Comparison of ENCODE assay signal across 8 cellular contexts in the genomic region with DNA sequence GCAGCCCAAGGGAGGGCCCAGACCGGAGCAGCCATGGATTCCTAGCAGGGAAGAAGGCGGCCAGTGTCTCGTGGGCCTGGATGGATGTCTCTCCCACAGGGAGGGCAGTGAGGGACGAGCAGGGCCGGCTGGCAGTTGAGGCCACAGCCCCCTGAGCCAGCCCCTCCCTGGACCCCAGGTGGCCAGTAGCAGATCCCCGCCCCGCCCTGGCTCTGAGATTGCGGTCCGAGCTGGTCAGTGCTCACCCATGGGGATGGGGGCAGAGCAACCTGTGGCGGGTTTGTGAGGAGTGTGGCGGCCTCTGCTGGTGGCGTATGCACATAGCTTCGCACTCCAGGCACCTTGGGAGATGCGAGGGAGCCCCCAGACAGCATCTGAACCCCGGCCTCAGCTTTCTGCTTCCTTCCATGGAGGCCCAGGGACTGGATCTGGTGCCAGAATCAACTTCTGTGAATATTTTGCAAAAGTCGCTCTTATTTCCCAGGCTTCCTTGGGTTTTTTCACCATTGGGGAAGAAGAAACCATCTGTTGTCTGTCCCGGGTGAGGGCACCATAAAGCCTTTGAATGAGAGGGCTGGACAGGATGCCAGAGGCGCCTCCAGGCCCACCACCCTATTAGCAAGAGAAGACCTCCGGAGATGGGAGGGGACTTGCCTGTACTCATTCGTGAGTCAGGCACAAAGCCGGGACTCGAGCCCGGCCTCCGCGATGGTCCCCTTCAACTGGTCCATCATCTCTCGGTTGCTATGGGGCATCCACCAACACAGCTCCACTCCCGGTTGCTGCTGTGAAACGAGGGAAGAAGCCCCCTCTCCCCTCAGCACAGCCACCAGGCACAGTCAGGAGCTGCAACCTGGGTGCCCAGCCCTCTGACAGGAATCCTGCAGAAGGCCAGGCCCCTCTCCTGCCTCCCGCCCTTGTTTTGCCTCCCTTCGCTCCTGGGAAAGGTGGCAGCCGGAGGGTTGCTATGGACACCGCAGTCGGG. TPM values are rescaled to one million over a fixed set of nuclear protein-coding genes. Genes with fewer than 3 reads are reported as not detected.
DNase-seq lines count a peak whose midpoint lies in the region; ATAC-seq and TF ChIP-seq lines count a peak whose summit lies in the region.

No MANE protein-coding gene starts in this region.

- TF ChIP-seq CTCF in dorsolateral prefrontal cortex (IDR thresholded peaks at IDR 0.05 in 54 of 56, conservative IDR thresholded peaks at IDR 0.05 in 2 of 56; ENCODE audit: low read depth in 1 of 56, partially characterized antibody in 56 of 56) = peak; percentile 54 to 97 (median 92)

- peak overlapping the region in 26 of 59 donors; percentile 6 to 47 (median 32) for H3K4me3 ChIP-seq in dorsolateral prefrontal cortex

- H3K27ac ChIP-seq in dorsolateral prefrontal cortex = no peak overlapping the region

- intact Hi-C loops in dorsolateral prefrontal cortex (cut with DNase I) = loop anchor here (1.0 to 5.0 kb wide), 6 partner anchors 111 to 401 kb away; a partner anchor contains a TSS

- DNase-seq in DMS153 treated with DMSO at 0.1 percent for 48 hours (lab: John Stamatoyannopoulos, UW; ENCODE audit: unreplicated experiment) = peak; percentile 83
- peak; percentile 83 for DNase-seq in NCI-H526 treated with DMSO at 0.1 percent for 48 hours (lab: John Stamatoyannopoulos, UW)
- peak; percentile 67 to 72 for DNase-seq in activated CD4-positive, alpha-beta T cell treated with anti-CD3 and anti-CD28 coated beads, Interleukin-2, amount 50 U/mL, for 4 hours
- DNase-seq in dorsolateral prefrontal cortex = peak; percentile 78 to 90 (median 82)
- peak; percentile 79 to 87 for DNase-seq in lung microvascular endothelial cell (ENCODE audit: low read depth in 2 of 2)
- peak; percentile 59 for DNase-seq in stimulated activated CD8-positive, alpha-beta memory T cell treated with anti-CD3 and anti-CD28 coated beads, Interleukin-15, amount 100 ng/mL, for 1 hour (ENCODE audit: low read depth)

- no peaks in the 10 kb centered on the region for H3K27me3 ChIP-seq in dorsolateral prefrontal cortex

- ATAC-seq in HG03066 (IDR thresholded peaks at IDR 0.05; ENCODE audit: low read depth, unreplicated experiment) = peak; percentile 58
- ATAC-seq in HG02852 (IDR thresholded peaks at IDR 0.05; ENCODE audit: unreplicated experiment) = no peak

RNA-seq across cellular contexts. Expression of a gene that starts 8.6 kb away (rescaled TPM):
- total RNA-seq in dorsolateral prefrontal cortex (10 to 100 TPM; 14.9 to 97.0 (median 32.4) TPM), lung microvascular endothelial cell (0.87 and 0.99 TPM in 2 replicates)

RNA-seq across cellular contexts. Expression of a gene that starts 57.9 kb away (rescaled TPM):
- total RNA-seq in dorsolateral prefrontal cortex (10 to 100 TPM; 28.0 to 64.2 (median 44.6) TPM), lung microvascular endothelial cell (7.6 and 13.9 TPM in 2 replicates)
